Comparison of ENCODE assay signal across 1 cellular context in the genomic region with DNA sequence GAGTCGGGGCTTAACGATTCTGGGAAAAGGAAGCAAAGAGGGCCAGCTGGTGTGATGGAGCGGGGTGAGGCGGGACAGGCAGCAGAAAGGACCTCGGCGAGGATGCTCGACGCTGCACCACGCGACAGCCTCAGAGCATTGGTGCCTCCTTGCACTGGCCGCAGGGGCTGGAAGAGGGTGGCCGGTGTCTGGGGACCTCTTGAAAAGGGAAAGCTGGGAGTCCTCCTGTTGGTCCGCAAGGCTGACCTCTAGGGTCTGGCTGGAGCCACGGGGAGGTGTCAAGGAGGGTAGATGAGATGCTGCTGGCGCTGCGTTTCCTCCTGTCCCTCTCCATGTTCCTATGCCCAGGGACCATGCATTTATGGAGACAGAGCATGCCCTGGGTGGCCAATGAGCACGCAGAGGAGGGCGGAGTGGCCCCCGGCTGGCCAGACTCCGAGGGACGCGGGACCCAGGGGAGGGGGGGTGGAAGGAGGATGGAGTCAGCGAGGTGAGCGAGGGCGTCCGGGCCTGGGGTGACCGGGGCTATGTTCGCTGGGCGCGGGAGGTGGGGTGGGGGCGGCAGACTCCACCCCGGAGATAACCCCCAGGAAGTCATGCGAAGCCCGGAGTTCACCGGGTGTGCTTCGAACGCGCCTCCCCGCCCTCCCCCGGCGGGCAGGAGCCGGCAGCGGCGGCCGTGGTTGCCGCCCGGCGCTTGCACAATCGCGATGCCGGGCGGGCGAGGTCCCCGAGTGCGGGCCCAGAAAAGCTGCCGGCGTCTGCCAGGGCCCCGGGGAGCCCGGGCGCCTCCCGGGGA.
A peak's percentile ranks its signal among the peaks of the same experiment; 100 is the strongest.
TF ChIP-seq lines count a peak whose summit lies in the region.

CYP24A1 (minus strand) TSS at position 334 of the 799 bp plus-strand sequence. CDS start 407 bp downstream, outside the sequence.

TF ChIP-seq in H1, 55 proteins besides CTCF, POLR2A, EP300 and RAD21 (continued from another document):
- TF ChIP-seq, protein P1, sequence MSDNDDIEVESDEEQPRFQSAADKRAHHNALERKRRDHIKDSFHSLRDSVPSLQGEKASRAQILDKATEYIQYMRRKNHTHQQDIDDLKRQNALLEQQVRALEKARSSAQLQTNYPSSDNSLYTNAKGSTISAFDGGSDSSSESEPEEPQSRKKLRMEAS (IDR thresholded peaks at IDR 0.05) = peak; percentile 93
- TF ChIP-seq KDM4A (IDR thresholded peaks at IDR 0.05; ENCODE audit: low read depth, low read length, severe bottlenecking) (peak; percentile 91), TBP (IDR thresholded peaks at IDR 0.05; ENCODE audit: low read depth, low read length) (0 out of 2 replicates have a peak, but pooled peaks have one; percentile 19), E2F6 (IDR thresholded peaks at IDR 0.05) (peak; percentile 90), POU5F1 (IDR thresholded peaks at IDR 0.05; ENCODE audit: low read depth, low read length) (no peak), CHD1 (IDR thresholded peaks at IDR 0.05; ENCODE audit: low read depth, low read length) (no peak), TEAD4 (IDR thresholded peaks at IDR 0.05; ENCODE audit: low read depth, low read length) (no peak), CBX8 (IDR thresholded peaks at IDR 0.05; ENCODE audit: borderline replicate concordance, low read depth, low read length) (no peak), RNF2 (IDR thresholded peaks at IDR 0.05; ENCODE audit: borderline replicate concordance, low read depth, low read length, missing control alignments, poor library complexity, severe bottlenecking) (peak; percentile 18), PHF8 (conservative IDR thresholded peaks at IDR 0.05; ENCODE audit: low read depth, low read length) (no peak)
